In the genomic region with DNA sequence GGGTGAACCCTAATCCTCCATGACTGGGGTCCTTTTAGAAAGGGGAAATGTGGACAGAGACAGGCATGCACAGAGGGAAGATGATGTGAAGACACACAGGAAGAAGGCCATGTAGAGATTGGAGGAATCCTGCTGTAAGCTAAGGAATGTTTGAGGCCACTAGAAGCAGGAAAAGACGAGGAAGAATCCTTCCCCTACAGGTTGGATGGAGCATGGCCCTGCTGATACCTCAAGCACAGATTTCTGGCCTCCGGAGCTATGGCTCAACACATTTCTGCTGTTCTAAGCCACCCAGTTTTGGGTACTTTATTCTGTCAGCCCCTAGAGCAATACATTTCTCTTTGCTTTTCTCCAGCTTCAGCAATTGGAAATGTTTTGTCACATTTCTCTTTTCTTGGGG, we compare ENCODE assay signal across 1 cellular context.
TF ChIP-seq lines count a peak whose summit lies in the region.

No MANE protein-coding gene starts in this region.

TF ChIP-seq in IMR-90, 13 proteins besides CTCF, POLR2A, EP300 and RAD21 (continued from another document):
- no peak for TF ChIP-seq CEBPB (IDR thresholded peaks at IDR 0.05; ENCODE audit: low read depth, low read length)
